ENCODE assay signal across 9 cellular contexts in the genomic region with DNA sequence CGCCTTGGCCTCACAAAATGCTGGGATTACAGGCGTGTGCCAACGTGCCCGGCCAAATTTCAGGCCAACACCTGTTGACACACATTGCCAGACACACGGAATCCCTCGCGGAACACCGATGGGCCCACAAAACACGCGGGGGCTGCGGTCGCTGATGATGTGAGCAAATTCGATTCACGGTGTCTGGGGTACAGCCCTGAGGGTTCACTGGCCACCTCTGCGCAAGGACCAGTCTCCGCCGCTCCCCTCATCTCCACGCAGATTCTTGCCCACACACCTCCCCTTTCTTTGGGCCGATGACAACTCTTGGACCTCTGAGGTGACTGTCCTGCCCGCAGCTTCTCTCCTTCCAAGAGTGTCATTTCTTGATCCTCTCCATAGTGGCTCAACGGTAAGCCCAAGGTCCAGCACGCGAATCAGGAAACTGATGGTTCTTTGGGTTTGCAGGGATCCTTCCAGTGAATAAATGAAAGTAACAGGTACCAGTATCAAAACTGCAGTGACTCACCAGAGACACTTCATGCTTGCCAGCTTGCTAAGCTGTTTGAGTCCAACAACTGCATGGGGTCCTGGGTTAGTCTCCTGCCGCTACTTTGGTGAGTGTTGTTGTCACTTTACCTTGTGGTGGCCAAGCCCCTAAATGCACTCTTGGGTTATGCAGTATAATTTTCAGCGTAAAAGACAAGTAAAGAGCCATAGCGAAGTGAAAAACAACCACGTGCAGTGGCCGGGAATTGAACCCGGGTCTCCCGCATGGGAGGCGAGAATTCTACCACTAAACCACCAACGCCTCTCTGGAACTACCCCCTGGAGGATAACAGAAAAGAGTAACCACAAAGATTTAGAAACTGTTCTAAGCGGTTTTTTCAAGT. TPM values are rescaled to one million over a fixed set of nuclear protein-coding genes. Genes with fewer than 3 reads are reported as not detected.
DNase-seq lines count a peak whose midpoint lies in the region; ATAC-seq and TF ChIP-seq lines count a peak whose summit lies in the region.
"Had no signal": no experiment of that assay in that cellular context is flagged by ENCODE, and none has a peak within 500 bp of the region (broad histone marks: within the 10 kb centered on the region; RNA-seq: fewer than 3 reads in every experiment).

No MANE protein-coding gene starts in this region.

- H3K4me3 ChIP-seq in LNCaP clone FGC (ENCODE audit: low read depth, low read length) (no peak overlapping the region), fibroblast of pulmonary artery (replicated peaks; ENCODE audit: low read depth, low read length) (no peak overlapping the region), spleen (no peak overlapping the region)

- intact Hi-C loops in spleen (cut with DNase I; ENCODE audit: low total_unique reads): no loop called here

- TF ChIP-seq POLR2A in spleen (IDR thresholded peaks at IDR 0.05): no peak

- no peaks in the 10 kb centered on the region for H3K9me3 ChIP-seq in spleen

- no peak overlapping the region for H3K27ac ChIP-seq in spleen
- H3K27ac ChIP-seq: C4-2B had no signal

- ATAC-seq in HG02678 (IDR thresholded peaks at IDR 0.05; ENCODE audit: unreplicated experiment): no peak

- H3K36me3 ChIP-seq in spleen: no peaks in the 10 kb centered on the region

- TF ChIP-seq CTCF in LNCaP clone FGC (IDR thresholded peaks at IDR 0.05; ENCODE audit: control insufficient read depth, extremely low read depth, insufficient read depth) (no peak), fibroblast of pulmonary artery (IDR thresholded peaks at IDR 0.05; ENCODE audit: low read length, missing control alignments) (no peak), spleen (IDR thresholded peaks at IDR 0.05 in 8 of 11, conservative IDR thresholded peaks at IDR 0.05 in 3 of 11) (no peak)

- DNase-seq in SIG-M5 treated with dmso at 0.1 percent for 504 hours (lab: John Stamatoyannopoulos, UW; ENCODE audit: unreplicated experiment) (peak; percentile 77), SIG-M5 (lab: John Stamatoyannopoulos, UW) (no peak), LNCaP clone FGC (ENCODE audit: low read depth) (peak; percentile 36), fibroblast of pulmonary artery (ENCODE audit: low read depth) (peak; percentile 59), spleen (peak; percentile 62), HuH-7.5 (ENCODE audit: low spot score) (no peak)
- DNase-seq in activated CD4-positive, CD25-positive, alpha-beta regulatory T cell treated with anti-CD3 and anti-CD28 coated beads, Interleukin-2, amount 50 U/mL, for 72 hours: peak; percentile 55

- H3K27me3 ChIP-seq in spleen (replicated peaks in 1 of 7): peaks cover 0 to 7% (median 0%) of the 10 kb centered on the region in 7 donors

- 62 to 74% (median 65%) methylated on average over 33 of the region's 33 CpGs for WGBS in spleen, 5 donors

- H3K4me1 ChIP-seq in spleen: peaks cover 0 to 10% (median 4%) of the 10 kb centered on the region in 6 donors

RNA-seq across cellular contexts. Expression of a gene that starts 11.0 kb away (rescaled TPM):
- total RNA-seq in spleen: 1,000 to 10,000 TPM in 4 of 7 donors, under 1 TPM in 3; under 0.01 to 8,075 (median 6,234) TPM
- not detected for polyA plus RNA-seq in spleen

Comparison
In these comparisons a context has a peak if more than half of its experiments do, and no peak if none do; other contexts are left out.
1. DNase-seq: peak in SIG-M5 treated with dmso at 0.1 percent for 504 hours (single experiment), LNCaP clone FGC (single experiment), activated CD4-positive, CD25-positive, alpha-beta regulatory T cell treated with anti-CD3 and anti-CD28 coated beads, Interleukin-2, amount 50 U/mL, for 72 hours (single experiment), fibroblast of pulmonary artery (single experiment) and spleen (single experiment); none in SIG-M5 (single experiment) and HuH-7.5 (single experiment).